ENCODE assay signal across 15 cellular contexts in the genomic region with DNA sequence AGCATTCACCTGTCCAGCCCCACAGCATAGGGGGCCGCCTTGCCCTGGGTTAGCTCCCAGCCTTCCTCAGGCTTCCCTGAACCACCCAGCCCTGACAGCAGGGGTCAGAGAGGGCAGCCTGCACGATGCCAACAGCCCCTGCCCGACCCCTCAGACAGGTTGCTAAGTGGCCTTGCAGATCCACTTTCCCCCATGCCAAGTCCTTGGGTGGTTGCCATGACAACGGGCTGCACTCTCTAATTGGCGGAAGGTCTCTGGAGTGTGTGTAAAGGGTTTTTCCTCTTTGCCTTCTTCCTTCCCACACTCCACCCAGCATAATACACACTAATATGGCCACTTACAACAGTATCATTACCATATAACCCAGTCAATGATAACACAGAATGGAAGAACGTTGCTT.
DNase-seq lines count a peak whose midpoint lies in the region; ATAC-seq, FAIRE-seq and TF ChIP-seq lines count a peak whose summit lies in the region.
"Had no signal": no experiment of that assay in that cellular context is flagged by ENCODE, and none has a peak within 500 bp of the region (broad histone marks: within the 10 kb centered on the region; RNA-seq: fewer than 3 reads in every experiment).

No MANE protein-coding gene starts in this region.

- no peak overlapping the region for H2AFZ ChIP-seq in endothelial cell of umbilical vein (ENCODE audit: low read depth, low read length)
- no peak overlapping the region for H2AFZ ChIP-seq in hepatocyte

- dilution Hi-C loops in endothelial cell of umbilical vein (cut with MboI; ENCODE audit: extremely low pct_ligation_motif_present, low sequenced_read_pairs) = no loop called here

- intact Hi-C loops in endothelial cell of umbilical vein (cut with micrococcal nuclease) = loop anchor here (10.0 kb wide), 1 partner anchor 56 kb away; no protein-coding TSS in a partner anchor

- H3K4me2 ChIP-seq in endothelial cell of umbilical vein (ENCODE audit: insufficient read depth, low read length) (no peak overlapping the region), hepatocyte (no peak overlapping the region)

- peaks cover 3% of the 10 kb centered on the region for H3K4me1 ChIP-seq in endothelial cell of umbilical vein (ENCODE audit: control insufficient read depth, extremely low read depth, insufficient read depth, low read length)
- H3K4me1 ChIP-seq in hepatocyte (ENCODE audit: insufficient read depth) = no peaks in the 10 kb centered on the region
- H3K4me1 ChIP-seq: psoas muscle had no signal

- H3K36me3 ChIP-seq in endothelial cell of umbilical vein (ENCODE audit: control insufficient read depth in 2 of 2, extremely low read depth in 1 of 2, insufficient read depth in 2 of 2, low read length in 2 of 2) (no peaks in the 10 kb centered on the region), hepatocyte (replicated peaks; ENCODE audit: insufficient read depth, low read depth) (no peaks in the 10 kb centered on the region)

- H3K4me3 ChIP-seq in endothelial cell of umbilical vein (replicated peaks in 1 of 3; ENCODE audit: insufficient read depth in 1 of 3, low read depth in 1 of 3, low read length in 3 of 3) (no peak overlapping the region), hepatocyte (no peak overlapping the region)
- H3K4me3 ChIP-seq: psoas muscle had no signal

- H3K9me1 ChIP-seq in endothelial cell of umbilical vein (replicated peaks; ENCODE audit: control insufficient read depth, extremely low read depth, insufficient read depth, low read length) = no peaks in the 10 kb centered on the region

- no peak overlapping the region for H3K27ac Mint-ChIP-seq in T-helper 17 cell
- H3K27ac Mint-ChIP-seq: activated CD4-positive, alpha-beta memory T cell treated with anti-CD3 and anti-CD28 coated beads, Interleukin-2, amount 10 ng/mL, durations not matched to agents 7 days and 5 days; activated naive CD8-positive, alpha-beta T cell; B cell; stimulated activated memory B cell treated with anti-CD40 and anti-IgM and Interleukin-4, amounts not matched to agents 10 μg/mL and 1 μg/mL and 100 μg/mL, for 72 hours had no signal

- H3K9me2 ChIP-seq in hepatocyte (replicated peaks; ENCODE audit: insufficient read depth) = no peaks in the 10 kb centered on the region

- POLR2A ChIA-PET in endothelial cell of umbilical vein (lab: Charles Lee) = no interaction called here

- CTCF ChIA-PET in endothelial cell of umbilical vein (lab: Charles Lee) = no interaction called here

- H3K36me3 Mint-ChIP-seq in T-helper 17 cell (ENCODE audit: low read depth) = peaks cover 2% of the 10 kb centered on the region

- no peak for TF ChIP-seq CTCF in endothelial cell of umbilical vein (IDR thresholded peaks at IDR 0.05; ENCODE audit: extremely low read depth in 1 of 2, insufficient read depth in 1 of 2, low read depth in 1 of 2, low read length in 2 of 2)
- no peak for TF ChIP-seq CTCF in hepatocyte (IDR thresholded peaks at IDR 0.05; ENCODE audit: poor library complexity)

- H3K9ac ChIP-seq in endothelial cell of umbilical vein (replicated peaks; ENCODE audit: extremely low read depth, insufficient read depth, low read length) = no peak overlapping the region

- FAIRE-seq in endothelial cell of umbilical vein (lab: Jason Lieb, UNC) = no peak

- no TSS peak for BruUV-seq in endothelial cell of umbilical vein (replicated peaks; lab: Mats Ljungman, UMichigan)

- H3K79me2 ChIP-seq in endothelial cell of umbilical vein (ENCODE audit: control insufficient read depth, insufficient read depth, low read length) (no peaks in the 10 kb centered on the region), hepatocyte (no peaks in the 10 kb centered on the region)

- no peak overlapping the region for H3K27ac ChIP-seq in endothelial cell of umbilical vein (ENCODE audit: insufficient read depth, low read depth, low read length)
- no peak overlapping the region for H3K27ac ChIP-seq in hepatocyte
- H3K27ac ChIP-seq: psoas muscle had no signal

- H4K20me1 ChIP-seq in endothelial cell of umbilical vein (replicated peaks; ENCODE audit: control insufficient read depth, extremely low read depth, insufficient read depth, low read length) (no peaks in the 10 kb centered on the region), hepatocyte (ENCODE audit: insufficient read depth, poor library complexity, severe bottlenecking) (no peaks in the 10 kb centered on the region)

- DNase-seq in COLO668 (lab: John Stamatoyannopoulos, UW; ENCODE audit: unreplicated experiment) (peak; percentile 87), NCI-H1105 treated with DMSO at 0.1 percent for 48 hours (lab: John Stamatoyannopoulos, UW) (peak; percentile 94), NCI-H510A (lab: John Stamatoyannopoulos, UW) (peak; percentile 79), endothelial cell of umbilical vein (ENCODE audit: low read depth, low spot score) (peak; percentile 27), T-helper 17 cell (no peak), AG08396 (ENCODE audit: low spot score) (no peak), hepatocyte (ENCODE audit: low spot score) (no peak), AG08395 (ENCODE audit: low spot score) (no peak)
- DNase-seq: activated CD4-positive, alpha-beta memory T cell treated with anti-CD3 and anti-CD28 coated beads, Interleukin-2, amount 10 ng/mL, durations not matched to agents 7 days and 5 days; psoas muscle; stimulated activated CD4-positive, alpha-beta T cell treated with anti-CD3 and anti-CD28 coated beads, Interleukin-2, amount 100 ng/mL, for 24 hours had no signal

- WGBS in hepatocyte (ENCODE audit: low lambda C conversion rate, missing lambda C conversion rate) = 67% methylated on average over 6 of the region's 6 CpGs

- H3K4me3 Mint-ChIP-seq in T-helper 17 cell = no peak overlapping the region
- H3K4me3 Mint-ChIP-seq: activated CD4-positive, alpha-beta memory T cell treated with anti-CD3 and anti-CD28 coated beads, Interleukin-2, amount 10 ng/mL, durations not matched to agents 7 days and 5 days; activated naive CD8-positive, alpha-beta T cell; B cell; stimulated activated memory B cell treated with anti-CD40 and anti-IgM and Interleukin-4, amounts not matched to agents 10 μg/mL and 1 μg/mL and 100 μg/mL, for 72 hours had no signal

- H3K27me3 ChIP-seq in endothelial cell of umbilical vein (ENCODE audit: control insufficient read depth in 2 of 2, insufficient read depth in 2 of 2, low read length in 2 of 2) = peaks cover 0 to 11% of the 10 kb centered on the region in 2 experiments
- no peaks in the 10 kb centered on the region for H3K27me3 ChIP-seq in hepatocyte

- peaks cover 4% of the 10 kb centered on the region for H3K27me3 Mint-ChIP-seq in T-helper 17 cell

- ATAC-seq in T-helper 17 cell = no peak
- ATAC-seq: Panc1; psoas muscle; stimulated activated memory B cell treated with anti-CD40 and anti-IgM and Interleukin-4, amounts not matched to agents 10 μg/mL and 1 μg/mL and 100 μg/mL, for 72 hours had no signal

- H3K9me3 ChIP-seq in endothelial cell of umbilical vein (replicated peaks; ENCODE audit: control insufficient read depth, insufficient read depth, low read length) (no peaks in the 10 kb centered on the region), T-helper 17 cell (ENCODE audit: control insufficient read depth, low read length, poor library complexity, severe bottlenecking) (no peaks in the 10 kb centered on the region), hepatocyte (ENCODE audit: low read depth) (no peaks in the 10 kb centered on the region)
- H3K9me3 ChIP-seq: psoas muscle had no signal

- peaks cover 11% of the 10 kb centered on the region for H3K4me1 Mint-ChIP-seq in T-helper 17 cell

- TF ChIP-seq POLR2A in endothelial cell of umbilical vein (IDR thresholded peaks at IDR 0.05; ENCODE audit: low read depth, low read length) = no peak

TF ChIP-seq in endothelial cell of umbilical vein, 7 proteins besides CTCF, POLR2A, EP300 and RAD21:
- TF ChIP-seq POLR2AphosphoS5 (IDR thresholded peaks at IDR 0.05; ENCODE audit: insufficient read depth, low read depth, low read length) (no peak), EZH2 (IDR thresholded peaks at IDR 0.05; ENCODE audit: borderline replicate concordance, low read depth, low read length, severe bottlenecking) (no peak), GATA2 (IDR thresholded peaks at IDR 0.05; ENCODE audit: insufficient read depth, insufficient read length, low read depth, low read length) (no peak), MAX (IDR thresholded peaks at IDR 0.05; ENCODE audit: insufficient read depth, insufficient read length) (no peak), FOS (IDR thresholded peaks at IDR 0.05; ENCODE audit: borderline replicate concordance, insufficient read depth, low read length) (no peak), MYC (IDR thresholded peaks at IDR 0.05; ENCODE audit: low read depth, low read length) (no peak), JUN (IDR thresholded peaks at IDR 0.05; ENCODE audit: borderline replicate concordance, insufficient read depth, insufficient read length, low read depth) (no peak)

Comparison
In these comparisons a context has a peak if more than half of its experiments do, and no peak if none do; other contexts are left out.
1. DNase-seq: peak in COLO668 (single experiment), NCI-H1105 treated with DMSO at 0.1 percent for 48 hours (single experiment), NCI-H510A (single experiment) and endothelial cell of umbilical vein (single experiment); none in T-helper 17 cell (0 of 3), AG08396 (single experiment), hepatocyte (single experiment) and AG08395 (single experiment).